In the genomic region with DNA sequence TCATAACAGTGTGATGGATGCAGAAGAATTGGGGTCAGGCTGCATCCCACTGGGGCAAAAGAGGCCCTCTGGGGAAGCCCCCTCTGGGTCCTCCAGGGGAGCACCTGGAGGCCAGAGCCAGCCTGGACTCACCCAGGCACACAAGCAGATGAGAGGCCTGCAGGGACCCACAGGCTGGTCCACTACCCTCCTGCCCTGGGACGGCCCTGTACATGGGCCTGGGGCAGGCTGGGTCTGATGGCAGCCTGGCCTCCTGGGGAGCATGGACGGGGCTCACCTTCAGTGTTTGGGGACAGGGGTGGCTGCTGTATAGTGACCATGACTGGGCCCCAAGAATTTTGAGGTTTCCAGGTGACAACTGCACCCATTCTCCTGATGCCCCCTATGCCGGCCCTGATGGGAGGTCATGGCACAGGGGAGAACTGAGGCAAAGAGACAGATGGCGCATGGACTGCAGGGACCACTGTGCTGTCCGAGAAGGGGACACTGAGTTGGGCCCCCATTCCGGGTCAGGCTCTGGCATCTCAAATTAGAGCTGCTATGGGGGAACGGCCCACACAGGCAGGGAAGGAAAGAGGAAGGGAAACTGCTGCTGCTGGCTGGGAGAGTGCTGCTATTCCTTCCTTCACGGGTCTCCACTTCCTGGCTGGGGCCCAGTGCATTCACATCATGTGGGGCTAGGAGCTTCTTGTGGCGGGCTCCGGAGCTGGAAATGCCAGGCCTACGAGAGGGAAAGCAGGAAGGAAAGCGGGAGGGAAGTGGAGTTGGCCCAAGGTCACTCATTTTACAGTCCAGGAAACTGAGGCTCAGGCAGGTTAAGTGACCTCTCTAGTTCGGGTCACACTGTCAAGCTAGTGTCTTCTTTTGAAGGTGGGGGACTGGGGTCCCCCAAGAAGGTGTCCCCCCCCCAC, we compare ENCODE assay signal across 8 cellular contexts. TPM values are rescaled to one million over a fixed set of nuclear protein-coding genes. Genes with fewer than 3 reads are reported as not detected.
DNase-seq lines count a peak whose midpoint lies in the region; ATAC-seq and TF ChIP-seq lines count a peak whose summit lies in the region.

No MANE protein-coding gene starts in this region.

- DNase-seq in activated CD8-positive, alpha-beta memory T cell treated with anti-CD3 and anti-CD28 coated beads, Interleukin-2, amount 50 U/mL, for 4 hours = peak; percentile 25
- peak; percentile 77 for DNase-seq in cardiac septum (ENCODE audit: low spot score)
- no peak for DNase-seq in stimulated activated CD4-positive, alpha-beta T cell treated with anti-CD3 and anti-CD28 coated beads, Interleukin-2, amount 100 ng/mL, for 24 hours
- DNase-seq in activated gamma-delta T cell treated with Interleukin-2 at 50 U/mL for 16 hours = no peak

- H3K27me3 ChIP-seq in parathyroid adenoma (ENCODE audit: control insufficient read depth, insufficient read depth, low read length) = no peaks in the 10 kb centered on the region

- peaks cover 5% of the 10 kb centered on the region for H3K79me2 ChIP-seq in parathyroid adenoma

- peak overlapping the region; percentile 74 for H2AFZ ChIP-seq in parathyroid adenoma

- peak overlapping the region; percentile 87 for H3K27ac ChIP-seq in C4-2B
- H3K27ac ChIP-seq in parathyroid adenoma = peak overlapping the region; percentile 84

- peak overlapping the region; percentile 76 for H3K4me2 ChIP-seq in parathyroid adenoma (ENCODE audit: low read length)

- H3K9me3 ChIP-seq in parathyroid adenoma (ENCODE audit: control insufficient read depth, low read length) = no peaks in the 10 kb centered on the region

- H3K9ac ChIP-seq in parathyroid adenoma = no peak overlapping the region

- intact Hi-C loops in cardiac septum (cut with DNase I) = loop anchor here (5.0 to 10.0 kb wide), 2 partner anchors 38 to 480 kb away; a partner anchor contains a TSS

- H3K36me3 ChIP-seq in parathyroid adenoma (ENCODE audit: control insufficient read depth, insufficient read depth, low read length) = no peaks in the 10 kb centered on the region

- peak; percentile 12 for ATAC-seq in HG02885 (IDR thresholded peaks at IDR 0.05; ENCODE audit: poor library complexity, unreplicated experiment)
- ATAC-seq in GM21515 (IDR thresholded peaks at IDR 0.05; ENCODE audit: unreplicated experiment) = no peak

- H3K4me3 ChIP-seq in parathyroid adenoma (ENCODE audit: low read depth, low read length) = peak overlapping the region; percentile 50

- peaks cover 9% of the 10 kb centered on the region for H3K4me1 ChIP-seq in parathyroid adenoma

- TF ChIP-seq CTCF in C4-2B (conservative IDR thresholded peaks at IDR 0.05) (no peak), parathyroid adenoma (IDR thresholded peaks at IDR 0.05) (no peak)

RNA-seq across cellular contexts. Expression of a gene that starts 1.5 kb away (rescaled TPM):
- 45.1 TPM for total RNA-seq in cardiac septum

RNA-seq across cellular contexts. Expression of a gene that starts 36.0 kb away (rescaled TPM):
- 1.1 TPM for total RNA-seq in cardiac septum

RNA-seq across cellular contexts. Expression of a gene that starts 39.5 kb away (rescaled TPM):
- total RNA-seq in cardiac septum = 46.4 TPM

Comparison
In these comparisons a context has a peak if more than half of its experiments do, and no peak if none do; other contexts are left out.
1. DNase-seq: peak in activated CD8-positive, alpha-beta memory T cell treated with anti-CD3 and anti-CD28 coated beads, Interleukin-2, amount 50 U/mL, for 4 hours (single experiment) and cardiac septum (single experiment); none in stimulated activated CD4-positive, alpha-beta T cell treated with anti-CD3 and anti-CD28 coated beads, Interleukin-2, amount 100 ng/mL, for 24 hours (0 of 2) and activated gamma-delta T cell treated with Interleukin-2 at 50 U/mL for 16 hours (single experiment).